1 cellular context compared by ENCODE assay signal in genomic region chr1:31708324-31708723, GRCh38.
TF ChIP-seq lines count a peak whose summit lies in the region.

No MANE protein-coding gene starts in this region.

TF ChIP-seq in H1, 55 proteins besides CTCF, POLR2A, EP300 and RAD21 (continued from another document):
- TF ChIP-seq RNF2 (IDR thresholded peaks at IDR 0.05; ENCODE audit: borderline replicate concordance, low read depth, low read length, missing control alignments, poor library complexity, severe bottlenecking) (no peak), TAF1 (IDR thresholded peaks at IDR 0.05; ENCODE audit: low read depth, low read length) (no peak), RFX5 (IDR thresholded peaks at IDR 0.05; ENCODE audit: borderline replicate concordance, low read depth, low read length) (no peak), SRF (IDR thresholded peaks at IDR 0.05; ENCODE audit: low read depth, low read length) (no peak), EZH2 (IDR thresholded peaks at IDR 0.05; ENCODE audit: low read depth, low read length, severe bottlenecking) (no peak), CHD7 (IDR thresholded peaks at IDR 0.05; ENCODE audit: insufficient replicate concordance, low read length) (no peak), ATF3 (IDR thresholded peaks at IDR 0.05; ENCODE audit: insufficient read depth, low read depth, low read length) (no peak), HDAC6 (IDR thresholded peaks at IDR 0.05; ENCODE audit: low read depth, low read length) (no peak), MAFK (IDR thresholded peaks at IDR 0.05; ENCODE audit: low read depth, low read length) (no peak), BCL11A (IDR thresholded peaks at IDR 0.05; ENCODE audit: low read depth in 2 of 2, low read length in 2 of 2) (no peak), SUZ12 (IDR thresholded peaks at IDR 0.05; ENCODE audit: low read length) (no peak), ZNF274 (IDR thresholded peaks at IDR 0.05; ENCODE audit: borderline replicate concordance, extremely low read depth, low read length) (no peak), BACH1 (IDR thresholded peaks at IDR 0.05; ENCODE audit: low read length) (no peak), CHD1 (IDR thresholded peaks at IDR 0.05; ENCODE audit: low read depth, low read length) (no peak), NRF1 (IDR thresholded peaks at IDR 0.05; ENCODE audit: low read depth, low read length) (no peak), KDM1A (IDR thresholded peaks at IDR 0.05; ENCODE audit: borderline replicate concordance, low read length) (no peak), CBX5 (IDR thresholded peaks at IDR 0.05; ENCODE audit: low read depth, low read length) (no peak)
